Comparison of ENCODE assay signal across 29 cellular contexts in the genomic region with DNA sequence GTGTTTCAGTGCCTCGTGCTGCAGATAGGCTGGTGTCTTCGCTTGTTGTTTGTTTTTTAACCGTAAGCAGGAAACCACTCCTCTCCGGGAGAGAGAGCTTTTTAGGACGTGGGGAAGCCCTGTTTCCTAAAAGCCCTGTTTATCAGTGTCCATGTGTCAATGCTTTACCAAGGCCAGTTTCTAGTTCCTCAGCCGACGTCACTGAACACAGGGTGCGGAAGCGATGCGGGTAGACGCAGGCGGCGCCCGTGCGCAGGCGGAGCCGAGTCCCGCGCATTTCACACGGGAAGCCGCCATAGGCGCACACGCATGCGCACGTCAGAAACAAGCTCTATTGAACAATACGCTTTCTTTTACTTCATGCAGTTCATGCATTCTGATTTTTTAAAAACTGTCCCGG.
"Had no signal": no experiment of that assay in that cellular context is flagged by ENCODE, and none has a peak within 500 bp of the region (broad histone marks: within the 10 kb centered on the region; RNA-seq: fewer than 3 reads in every experiment).

No MANE protein-coding gene starts in this region.

- H3K4me1 ChIP-seq: adrenal gland, body of pancreas, esophagus muscularis mucosa, foreskin keratinocyte, gastrocnemius medialis, heart left ventricle had no signal

- H3K4me3 ChIP-seq: adrenal gland, body of pancreas, esophagus muscularis mucosa, gastrocnemius medialis, heart left ventricle had no signal

- FAIRE-seq: colon had no signal

- DNase-seq: activated CD4-positive, alpha-beta memory T cell treated with anti-CD3 and anti-CD28 coated beads for 36 hours; activated CD4-positive, alpha-beta T cell treated with anti-CD3 and anti-CD28 coated beads for 36 hours; activated CD4-positive, alpha-beta T cell treated with anti-CD3 and anti-CD28 coated beads, Interleukin-2, amount 10 ng/mL, durations not matched to agents 24 days and 14 days; activated CD4-positive, CD25-positive, alpha-beta regulatory T cell; activated CD4-positive, CD25-positive, alpha-beta regulatory T cell treated with anti-CD3 and anti-CD28 coated beads, Interleukin-2, amount 50 U/mL, for 72 hours; activated CD8-positive, alpha-beta memory T cell treated with anti-CD3 and anti-CD28 coated beads, Interleukin-2, amount 10 ng/mL, durations not matched to agents 7 days and 5 days; activated CD8-positive, alpha-beta memory T cell treated with anti-CD3 and anti-CD28 coated beads, Interleukin-2, amount 50 U/mL, for 4 hours; activated CD8-positive, alpha-beta T cell treated with anti-CD3 and anti-CD28 coated beads, Interleukin-2, amount 10 ng/mL, durations not matched to agents 7 days and 5 days; activated effector memory CD4-positive, alpha-beta T cell treated with anti-CD3 and anti-CD28 coated beads, Interleukin-2, amount 50 U/mL, for 16 hours; activated naive CD4-positive, alpha-beta T cell treated with anti-CD3 and anti-CD28 coated beads for 36 hours; activated naive CD8-positive, alpha-beta T cell treated with anti-CD3 and anti-CD28 coated beads for 36 hours; activated naive CD8-positive, alpha-beta T cell treated with anti-CD3 and anti-CD28 coated beads, Interleukin-2, amount 50 U/mL, for 24 hours; activated T-cell treated with anti-CD3 and anti-CD28 coated beads, Interleukin-2, amount 50 U/mL, for 1 hour; activated T-cell treated with anti-CD3 and anti-CD28 coated beads, Interleukin-2, amount 50 U/mL, for 48 hours; adrenal gland; aorta; body of pancreas; caudate nucleus; cortex of kidney; dermis blood vessel endothelial cell; effector CD4-positive, alpha-beta T cell; effector memory CD8-positive, alpha-beta T cell; erythroblast; foreskin keratinocyte; gastrocnemius medialis; glutamatergic neuron; heart left ventricle had no signal

- ATAC-seq: activated CD4-positive, alpha-beta T cell treated with anti-CD3 and anti-CD28 coated beads for 36 hours; activated CD8-positive, alpha-beta memory T cell treated with anti-CD3 and anti-CD28 coated beads, Interleukin-2, amount 10 ng/mL, durations not matched to agents 7 days and 5 days; activated CD8-positive, alpha-beta T cell treated with anti-CD3 and anti-CD28 coated beads, Interleukin-2, amount 10 ng/mL, durations not matched to agents 7 days and 5 days; activated naive CD8-positive, alpha-beta T cell treated with anti-CD3 and anti-CD28 coated beads, Interleukin-2, amount 50 U/mL, for 24 hours; body of pancreas; effector memory CD8-positive, alpha-beta T cell; foreskin keratinocyte; gastrocnemius medialis; heart left ventricle had no signal

- H3K9me3 ChIP-seq: adrenal gland, body of pancreas, esophagus muscularis mucosa, gastrocnemius medialis had no signal

- H3K36me3 ChIP-seq: adrenal gland, esophagus muscularis mucosa, gastrocnemius medialis, heart left ventricle had no signal

- H3K27ac ChIP-seq: adrenal gland, body of pancreas, esophagus muscularis mucosa, foreskin keratinocyte, gastrocnemius medialis, heart left ventricle had no signal

- H3K27me3 ChIP-seq: adrenal gland, body of pancreas, esophagus muscularis mucosa, foreskin keratinocyte, gastrocnemius medialis, heart left ventricle had no signal
